ENCODE assay signal across 21 cellular contexts in genomic region chr1:228197555-228198147, GRCh38.
"Had no signal": no experiment of that assay in that cellular context is flagged by ENCODE, and none has a peak within 500 bp of the region (broad histone marks: within the 10 kb centered on the region; RNA-seq: fewer than 3 reads in every experiment).

No MANE protein-coding gene starts in this region.

- H3K4me3 ChIP-seq: esophagus squamous epithelium, left lung, mucosa of descending colon, tibial nerve, uterus had no signal

- H3K36me3 ChIP-seq: left lung, uterus had no signal

- H3K27ac ChIP-seq: esophagus squamous epithelium, left lung, tibial nerve, uterus had no signal

- ATAC-seq: activated CD4-positive, CD25-positive, alpha-beta regulatory T cell treated with anti-CD3 and anti-CD28 coated beads, Interleukin-2, amount 50 U/mL, for 24 hours; activated naive CD4-positive, alpha-beta T cell treated with anti-CD3 and anti-CD28 coated beads, Interleukin-2, amount 50 U/mL, for 72 hours; activated T-cell treated with anti-CD3 and anti-CD28 coated beads, Interleukin-2, amount 50 U/mL, for 72 hours; effector memory CD8-positive, alpha-beta T cell; left lung; mucosa of descending colon; naive thymus-derived CD8-positive, alpha-beta T cell; sciatic nerve; stimulated activated naive CD8-positive, alpha-beta T cell treated with anti-CD3 and anti-CD28 coated beads, Interleukin-15, Interleukin-2, amounts not matched to agents 100 U/mL and 50 U/mL, for 24 hours had no signal

- H3K27me3 ChIP-seq: esophagus squamous epithelium, left lung, tibial nerve, uterus had no signal

- H3K4me1 ChIP-seq: esophagus squamous epithelium, left lung, tibial nerve, uterus had no signal

- DNase-seq: activated CD4-positive, alpha-beta T cell treated with anti-CD3 and anti-CD28 coated beads, Interleukin-2, amount 50 U/mL, for 1 hour; activated CD8-positive, alpha-beta memory T cell treated with anti-CD3 and anti-CD28 coated beads, Interleukin-2, amount 50 U/mL, for 4 hours; activated gamma-delta T cell treated with Interleukin-2 at 50 U/mL for 16 hours; activated T-cell treated with anti-CD3 and anti-CD28 coated beads, Interleukin-2, amount 50 U/mL, for 72 hours; dermis blood vessel endothelial cell; effector memory CD8-positive, alpha-beta T cell; esophagus squamous epithelium; hippocampal formation; islet precursor cell; mucosa of descending colon; naive thymus-derived CD8-positive, alpha-beta T cell; stimulated activated CD4-positive, alpha-beta T cell treated with anti-CD3 and anti-CD28 coated beads, Interleukin-12 subunit alpha, Interleukin-12 subunit beta, amount 100 ng/mL, for 4 hours; stimulated activated CD4-positive, alpha-beta T cell treated with anti-CD3 and anti-CD28 coated beads, Interleukin-2, amount 100 ng/mL, for 24 hours; stimulated activated naive CD8-positive, alpha-beta T cell treated with anti-CD3 and anti-CD28 coated beads, Interleukin-15, Interleukin-2, amounts not matched to agents 100 U/mL and 50 U/mL, for 24 hours; substantia nigra; uterus had no signal
